In genomic region chr7:76997381-76998262, GRCh38 we compare ENCODE assay signal across 16 cellular contexts. TPM values are rescaled to one million over a fixed set of nuclear protein-coding genes. Genes with fewer than 3 reads are reported as not detected.
A peak's percentile ranks its signal among the peaks of the same experiment; 100 is the strongest.
DNase-seq lines count a peak whose midpoint lies in the region; ATAC-seq and TF ChIP-seq lines count a peak whose summit lies in the region.
"Had no signal": no experiment of that assay in that cellular context is flagged by ENCODE, and none has a peak within 500 bp of the region (broad histone marks: within the 10 kb centered on the region; RNA-seq: fewer than 3 reads in every experiment).

No MANE protein-coding gene starts in this region.

- H3K4me3 ChIP-seq in RWPE2 (ENCODE audit: severe bottlenecking) (no peak overlapping the region), hepatocyte (no peak overlapping the region), thymus (ENCODE audit: low read length) (no peak overlapping the region)
- H3K4me3 ChIP-seq: SK-N-MC, transverse colon had no signal

- no peaks in the 10 kb centered on the region for H3K27me3 Mint-ChIP-seq in activated CD8-positive, alpha-beta memory T cell treated with anti-CD3 and anti-CD28 coated beads, Interleukin-2, amount 10 ng/mL, durations not matched to agents 7 days and 5 days
- H3K27me3 Mint-ChIP-seq in mesothelial cell of epicardium (ENCODE audit: low read depth) = no peaks in the 10 kb centered on the region
- H3K27me3 Mint-ChIP-seq: naive B cell had no signal

- H3K4me2 ChIP-seq in hepatocyte = no peak overlapping the region

- CTCF ChIA-PET in activated CD8-positive, alpha-beta memory T cell treated with anti-CD3 and anti-CD28 coated beads, Interleukin-2, amount 10 ng/mL, durations not matched to agents 7 days and 5 days (lab: Charles Lee) = no interaction called here

- no peaks in the 10 kb centered on the region for H3K9me2 ChIP-seq in hepatocyte (replicated peaks; ENCODE audit: insufficient read depth)

- peaks cover 4% of the 10 kb centered on the region for H3K4me1 Mint-ChIP-seq in activated CD8-positive, alpha-beta memory T cell treated with anti-CD3 and anti-CD28 coated beads, Interleukin-2, amount 10 ng/mL, durations not matched to agents 7 days and 5 days
- H3K4me1 Mint-ChIP-seq in mesothelial cell of epicardium = no peaks in the 10 kb centered on the region

- H3K27ac ChIP-seq in RWPE2 (ENCODE audit: poor library complexity, severe bottlenecking) (no peak overlapping the region), hepatocyte (no peak overlapping the region), thymus (ENCODE audit: low read depth) (peak overlapping the region; percentile 70)
- H3K27ac ChIP-seq: SK-N-MC, transverse colon had no signal

- no peaks in the 10 kb centered on the region for H3K79me2 ChIP-seq in hepatocyte

- H3K9me3 Mint-ChIP-seq in activated CD8-positive, alpha-beta memory T cell treated with anti-CD3 and anti-CD28 coated beads, Interleukin-2, amount 10 ng/mL, durations not matched to agents 7 days and 5 days (ENCODE audit: low read depth) = no peaks in the 10 kb centered on the region
- H3K9me3 Mint-ChIP-seq in mesothelial cell of epicardium = no peaks in the 10 kb centered on the region
- H3K9me3 Mint-ChIP-seq: naive B cell had no signal

- H3K9me3 ChIP-seq in RWPE2 (ENCODE audit: severe bottlenecking) = no peaks in the 10 kb centered on the region
- no peaks in the 10 kb centered on the region for H3K9me3 ChIP-seq in hepatocyte (ENCODE audit: low read depth)
- H3K9me3 ChIP-seq in thymus (ENCODE audit: control insufficient read depth) = no peaks in the 10 kb centered on the region
- H3K9me3 ChIP-seq: transverse colon had no signal

- ATAC-seq in activated CD8-positive, alpha-beta memory T cell treated with anti-CD3 and anti-CD28 coated beads, Interleukin-2, amount 10 ng/mL, durations not matched to agents 7 days and 5 days = peak; percentile 11
- ATAC-seq in RWPE2 (ENCODE audit: low read depth) (no peak), GM21447 (IDR thresholded peaks at IDR 0.05; ENCODE audit: unreplicated experiment) (no peak)
- ATAC-seq: HCT116 had no signal

- DNase-seq in activated CD8-positive, alpha-beta memory T cell treated with anti-CD3 and anti-CD28 coated beads, Interleukin-2, amount 10 ng/mL, durations not matched to agents 7 days and 5 days = no peak
- no peak for DNase-seq in activated CD8-positive, alpha-beta memory T cell treated with anti-CD3 and anti-CD28 coated beads, Interleukin-2, amount 50 U/mL, for 4 hours
- peak; percentile 71 for DNase-seq in RWPE2 (ENCODE audit: low spot score)
- DNase-seq in hepatocyte (ENCODE audit: low spot score) = peak; percentile 11
- DNase-seq in mesothelial cell of epicardium (ENCODE audit: low spot score in 2 of 2, unreplicated experiment in 2 of 2) = no peak
- DNase-seq in SW480 (ENCODE audit: low spot score) = no peak
- DNase-seq: AML-193, KG1, naive B cell, NCI-H1694, transverse colon had no signal

- no peak overlapping the region for H2AFZ ChIP-seq in hepatocyte

- H3K27ac Mint-ChIP-seq in activated CD8-positive, alpha-beta memory T cell treated with anti-CD3 and anti-CD28 coated beads, Interleukin-2, amount 10 ng/mL, durations not matched to agents 7 days and 5 days = no peak overlapping the region
- H3K27ac Mint-ChIP-seq in mesothelial cell of epicardium = no peak overlapping the region

- no peak overlapping the region for H3K4me3 Mint-ChIP-seq in activated CD8-positive, alpha-beta memory T cell treated with anti-CD3 and anti-CD28 coated beads, Interleukin-2, amount 10 ng/mL, durations not matched to agents 7 days and 5 days
- no peak overlapping the region for H3K4me3 Mint-ChIP-seq in mesothelial cell of epicardium
- H3K4me3 Mint-ChIP-seq: naive B cell had no signal

- TF ChIP-seq CTCF in RWPE2 (IDR thresholded peaks at IDR 0.05; ENCODE audit: poor library complexity, severe bottlenecking) (no peak), hepatocyte (IDR thresholded peaks at IDR 0.05; ENCODE audit: poor library complexity) (no peak), mesothelial cell of epicardium (IDR thresholded peaks at IDR 0.05; ENCODE audit: unreplicated experiment) (no peak)

- no peaks in the 10 kb centered on the region for H3K27me3 ChIP-seq in RWPE2 (ENCODE audit: insufficient read depth, poor library complexity, severe bottlenecking)
- H3K27me3 ChIP-seq in hepatocyte = no peaks in the 10 kb centered on the region
- H3K27me3 ChIP-seq in thymus (ENCODE audit: control insufficient read depth, insufficient read depth) = no peaks in the 10 kb centered on the region
- H3K27me3 ChIP-seq: transverse colon had no signal

- no peaks in the 10 kb centered on the region for H4K20me1 ChIP-seq in hepatocyte (ENCODE audit: insufficient read depth, poor library complexity, severe bottlenecking)

- H3K4me1 ChIP-seq in RWPE2 (ENCODE audit: insufficient read depth, poor library complexity, severe bottlenecking) (no peaks in the 10 kb centered on the region), hepatocyte (ENCODE audit: insufficient read depth) (no peaks in the 10 kb centered on the region), thymus (ENCODE audit: control insufficient read depth, insufficient read depth, low read length) (no peaks in the 10 kb centered on the region)
- H3K4me1 ChIP-seq: transverse colon had no signal

- no peaks in the 10 kb centered on the region for H3K36me3 Mint-ChIP-seq in activated CD8-positive, alpha-beta memory T cell treated with anti-CD3 and anti-CD28 coated beads, Interleukin-2, amount 10 ng/mL, durations not matched to agents 7 days and 5 days
- H3K36me3 Mint-ChIP-seq in mesothelial cell of epicardium = no peaks in the 10 kb centered on the region
- H3K36me3 Mint-ChIP-seq: naive B cell had no signal

- no peaks in the 10 kb centered on the region for H3K36me3 ChIP-seq in RWPE2 (ENCODE audit: low read depth)
- no peaks in the 10 kb centered on the region for H3K36me3 ChIP-seq in hepatocyte (replicated peaks; ENCODE audit: insufficient read depth, low read depth)
- peaks cover 9% of the 10 kb centered on the region for H3K36me3 ChIP-seq in thymus (ENCODE audit: control insufficient read depth, insufficient read depth)
- H3K36me3 ChIP-seq: transverse colon had no signal

- 69% methylated on average over 2 of the region's 4 CpGs for WGBS in hepatocyte (ENCODE audit: low lambda C conversion rate, missing lambda C conversion rate)
- WGBS in thymus = 80% methylated on average over 4 of the region's 4 CpGs

RNA-seq across cellular contexts. Expression of gene SPDYE17, which starts 34.5 kb away (rescaled TPM):
- not detected for total RNA-seq in activated CD8-positive, alpha-beta memory T cell treated with anti-CD3 and anti-CD28 coated beads, Interleukin-2, amount 10 ng/mL, durations not matched to agents 7 days and 5 days
- not detected in 2 replicates for total RNA-seq in hepatocyte
- not detected in 2 replicates for polyA plus RNA-seq in hepatocyte
- not detected for polyA plus RNA-seq in thymus
- total RNA-seq in mesothelial cell of epicardium = not detected in 3 replicates
- total RNA-seq: skeletal muscle tissue, transverse colon had no signal

Comparison
In these comparisons a context has a peak if more than half of its experiments do, and no peak if none do; other contexts are left out.
1. DNase-seq: peak in RWPE2 (single experiment) and hepatocyte (single experiment); none in activated CD8-positive, alpha-beta memory T cell treated with anti-CD3 and anti-CD28 coated beads, Interleukin-2, amount 10 ng/mL, durations not matched to agents 7 days and 5 days (single experiment), activated CD8-positive, alpha-beta memory T cell treated with anti-CD3 and anti-CD28 coated beads, Interleukin-2, amount 50 U/mL, for 4 hours (single experiment), mesothelial cell of epicardium (0 of 2) and SW480 (single experiment).